Comparison of ENCODE assay signal across 9 cellular contexts in the genomic region with DNA sequence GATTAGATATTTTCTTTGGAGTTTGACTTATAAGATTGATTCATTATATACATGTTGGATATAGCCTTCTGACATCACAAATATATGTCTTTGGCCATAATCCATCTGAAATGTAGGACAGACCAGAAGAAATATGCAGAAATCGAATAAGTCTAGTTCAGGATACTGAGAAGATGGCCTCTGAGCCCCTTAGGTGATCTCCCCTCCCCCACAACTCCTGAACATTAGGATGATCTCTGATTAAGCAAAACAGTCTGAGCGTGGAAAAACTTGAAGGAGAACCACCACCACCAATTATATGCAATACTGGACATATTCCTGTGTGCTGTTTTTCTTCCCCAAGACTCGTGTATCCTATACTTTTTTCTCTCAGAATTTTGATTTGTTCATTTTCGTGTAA. TPM values are rescaled to one million over a fixed set of nuclear protein-coding genes. Genes with fewer than 3 reads are reported as not detected.
DNase-seq lines count a peak whose midpoint lies in the region; ATAC-seq, FAIRE-seq and TF ChIP-seq lines count a peak whose summit lies in the region.
"Had no signal": no experiment of that assay in that cellular context is flagged by ENCODE, and none has a peak within 500 bp of the region (broad histone marks: within the 10 kb centered on the region; RNA-seq: fewer than 3 reads in every experiment).

No MANE protein-coding gene starts in this region.

- H3K27ac Mint-ChIP-seq in activated T-helper 2 cell treated with anti-CD3 and anti-CD28 coated beads, Interferon-gamma antibody, Interleukin-2, Interleukin-4, amounts not matched to agents 10 μg/mL and 5 μg/mL and 100 μg/mL, durations not matched to agents 14 hours and 24 hours and 36 hours: no peak overlapping the region

- H3K9me3 Mint-ChIP-seq in activated T-helper 2 cell treated with anti-CD3 and anti-CD28 coated beads, Interferon-gamma antibody, Interleukin-2, Interleukin-4, amounts not matched to agents 10 μg/mL and 5 μg/mL and 100 μg/mL, durations not matched to agents 14 hours and 24 hours and 36 hours: no peaks in the 10 kb centered on the region

- H3K4me1 ChIP-seq in left lung: peaks cover 51 to 75% of the 10 kb centered on the region in 2 donors

- H3K4me3 ChIP-seq in GM12875 (ENCODE audit: low read depth, low read length) (peak overlapping the region; percentile 22), left lung (no peak overlapping the region)

- peak overlapping the region; percentile 43 for H3K4me3 Mint-ChIP-seq in activated T-helper 2 cell treated with anti-CD3 and anti-CD28 coated beads, Interferon-gamma antibody, Interleukin-2, Interleukin-4, amounts not matched to agents 10 μg/mL and 5 μg/mL and 100 μg/mL, durations not matched to agents 14 hours and 24 hours and 36 hours (ENCODE audit: low read depth)

- no peaks in the 10 kb centered on the region for H3K27me3 ChIP-seq in left lung

- no peak for TF ChIP-seq CTCF in 22Rv1 (IDR thresholded peaks at IDR 0.05)
- TF ChIP-seq CTCF in GM12875 (IDR thresholded peaks at IDR 0.05; ENCODE audit: borderline replicate concordance, insufficient read depth, low read depth, low read length): no peak
- no peak for TF ChIP-seq CTCF in left lung (IDR thresholded peaks at IDR 0.05)

- no peak for TF ChIP-seq POLR2A in H54 (IDR thresholded peaks at IDR 0.05; ENCODE audit: low read depth, low read length)

- FAIRE-seq in H54 (lab: Jason Lieb, UNC): no peak

- H3K36me3 ChIP-seq in left lung: no peaks in the 10 kb centered on the region

- H3K36me3 Mint-ChIP-seq in activated T-helper 2 cell treated with anti-CD3 and anti-CD28 coated beads, Interferon-gamma antibody, Interleukin-2, Interleukin-4, amounts not matched to agents 10 μg/mL and 5 μg/mL and 100 μg/mL, durations not matched to agents 14 hours and 24 hours and 36 hours (ENCODE audit: low read depth): peaks cover 35% of the 10 kb centered on the region

- no peak for DNase-seq in activated T-helper 2 cell treated with anti-CD3 and anti-CD28 coated beads, Interferon-gamma antibody, Interleukin-2, Interleukin-4, amounts not matched to agents 10 μg/mL and 5 μg/mL and 100 μg/mL, durations not matched to agents 14 hours and 24 hours and 36 hours (ENCODE audit: low spot score)
- DNase-seq in left lung: no peak
- DNase-seq in SKM-1 (lab: John Stamatoyannopoulos, UW; ENCODE audit: unreplicated experiment): no peak
- no peak for DNase-seq in H54 (ENCODE audit: insufficient read length, low spot score)
- DNase-seq in DMS153 (lab: John Stamatoyannopoulos, UW): no peak
- DNase-seq: activated CD4-positive, alpha-beta T cell treated with anti-CD3 and anti-CD28 coated beads, Interleukin-2, amount 50 U/mL, for 48 hours had no signal

- peak overlapping the region; percentile 97 for H3K27ac ChIP-seq in 22Rv1
- H3K27ac ChIP-seq in left lung: peak overlapping the region; percentile 95 to 98

- no peaks in the 10 kb centered on the region for H3K9me3 ChIP-seq in left lung

- H3K4me1 Mint-ChIP-seq in activated T-helper 2 cell treated with anti-CD3 and anti-CD28 coated beads, Interferon-gamma antibody, Interleukin-2, Interleukin-4, amounts not matched to agents 10 μg/mL and 5 μg/mL and 100 μg/mL, durations not matched to agents 14 hours and 24 hours and 36 hours (ENCODE audit: low read depth): peaks cover 49% of the 10 kb centered on the region

- ATAC-seq in left lung (no peak), GM18519 (IDR thresholded peaks at IDR 0.05; ENCODE audit: low FRiP score, unreplicated experiment) (no peak)

- H3K27me3 Mint-ChIP-seq in activated T-helper 2 cell treated with anti-CD3 and anti-CD28 coated beads, Interferon-gamma antibody, Interleukin-2, Interleukin-4, amounts not matched to agents 10 μg/mL and 5 μg/mL and 100 μg/mL, durations not matched to agents 14 hours and 24 hours and 36 hours (ENCODE audit: low read depth): no peaks in the 10 kb centered on the region

- intact Hi-C loops in activated T-helper 2 cell treated with anti-CD3 and anti-CD28 coated beads, Interferon-gamma antibody, Interleukin-2, Interleukin-4, amounts not matched to agents 10 μg/mL and 5 μg/mL and 100 μg/mL, durations not matched to agents 14 hours and 24 hours and 36 hours (cut with micrococcal nuclease): no loop called here
- intact Hi-C loops in left lung (cut with DNase I): no loop called here

RNA-seq across cellular contexts. Expression of a gene that starts 3.2 kb away (rescaled TPM):
- total RNA-seq in activated T-helper 2 cell treated with anti-CD3 and anti-CD28 coated beads, Interferon-gamma antibody, Interleukin-2, Interleukin-4, amounts not matched to agents 10 μg/mL and 5 μg/mL and 100 μg/mL, durations not matched to agents 14 hours and 24 hours and 36 hours: 146 and 148 TPM in 2 replicates
- total RNA-seq in left lung: 100 to 1,000 TPM in 1 of 2 donors, 10 to 100 TPM in 1; 82.2 to 113 TPM

RNA-seq across cellular contexts. Expression of a gene that starts 37.8 kb away (rescaled TPM):
- total RNA-seq in activated T-helper 2 cell treated with anti-CD3 and anti-CD28 coated beads, Interferon-gamma antibody, Interleukin-2, Interleukin-4, amounts not matched to agents 10 μg/mL and 5 μg/mL and 100 μg/mL, durations not matched to agents 14 hours and 24 hours and 36 hours: 56.5 and 57.7 TPM in 2 replicates
- 10 to 100 TPM; 32.2 to 35.4 TPM for total RNA-seq in left lung
